Comparison of ENCODE assay signal across 20 cellular contexts in the genomic region with DNA sequence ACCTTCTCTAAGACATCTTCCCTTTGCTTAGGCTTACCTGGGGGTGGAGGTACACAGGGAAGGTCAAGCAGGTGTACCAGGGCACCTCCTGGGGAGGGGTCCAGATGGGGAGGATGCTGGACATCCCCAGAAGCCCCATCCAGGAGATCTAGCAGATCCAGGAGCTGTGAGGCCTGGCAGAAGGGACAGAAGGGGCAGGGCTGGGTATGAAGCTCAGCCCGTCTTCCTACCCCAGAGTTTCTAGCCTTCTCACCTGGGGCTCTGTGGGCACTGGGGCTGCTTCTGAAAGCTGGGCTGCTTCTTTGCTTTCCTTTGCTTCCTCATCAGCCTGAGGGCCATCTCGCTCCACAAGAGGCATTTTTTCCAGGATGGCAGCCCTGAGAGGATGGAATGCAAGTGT. TPM values are rescaled to one million over a fixed set of nuclear protein-coding genes. Genes with fewer than 3 reads are reported as not detected.
"Had no signal": no experiment of that assay in that cellular context is flagged by ENCODE, and none has a peak within 500 bp of the region (broad histone marks: within the 10 kb centered on the region; RNA-seq: fewer than 3 reads in every experiment).

No MANE protein-coding gene starts in this region.

- H3K27ac Mint-ChIP-seq: activated CD4-positive, alpha-beta T cell treated with anti-CD3 and anti-CD28 coated beads, Interleukin-2, amount 10 ng/mL, durations not matched to agents 7 days and 5 days had no signal

- H3K27me3 Mint-ChIP-seq: activated CD4-positive, alpha-beta T cell treated with anti-CD3 and anti-CD28 coated beads, Interleukin-2, amount 10 ng/mL, durations not matched to agents 7 days and 5 days; activated naive CD8-positive, alpha-beta T cell treated with anti-CD3 and anti-CD28 coated beads, Interleukin-2, amount 10 ng/mL, durations not matched to agents 7 days and 5 days had no signal

- FAIRE-seq: endometrium, frontal cortex, urothelium cell line had no signal

- H3K4me3 Mint-ChIP-seq: activated CD4-positive, alpha-beta T cell treated with anti-CD3 and anti-CD28 coated beads, Interleukin-2, amount 10 ng/mL, durations not matched to agents 7 days and 5 days; activated naive CD8-positive, alpha-beta T cell treated with anti-CD3 and anti-CD28 coated beads, Interleukin-2, amount 10 ng/mL, durations not matched to agents 7 days and 5 days had no signal

- H3K9me3 Mint-ChIP-seq: activated CD4-positive, alpha-beta T cell treated with anti-CD3 and anti-CD28 coated beads, Interleukin-2, amount 10 ng/mL, durations not matched to agents 7 days and 5 days; activated naive CD8-positive, alpha-beta T cell treated with anti-CD3 and anti-CD28 coated beads, Interleukin-2, amount 10 ng/mL, durations not matched to agents 7 days and 5 days had no signal

- H3K4me1 ChIP-seq: colonic mucosa had no signal

- H3K27me3 ChIP-seq: body of pancreas, colonic mucosa had no signal

- ATAC-seq: body of pancreas, right cardiac atrium had no signal

- H3K36me3 ChIP-seq: colonic mucosa had no signal

- DNase-seq: activated CD4-positive, alpha-beta T cell treated with anti-CD3 and anti-CD28 coated beads, Interleukin-2, amount 10 ng/mL, durations not matched to agents 7 days and 5 days; activated CD8-positive, alpha-beta memory T cell treated with anti-CD3 and anti-CD28 coated beads for 24 hours; activated CD8-positive, alpha-beta memory T cell treated with anti-CD3 and anti-CD28 coated beads, Interleukin-2, amount 50 U/mL, for 48 hours; activated gamma-delta T cell treated with Interleukin-2 at 50 U/mL for 16 hours; activated naive CD8-positive, alpha-beta T cell treated with anti-CD3 and anti-CD28 coated beads, Interleukin-2, amount 10 ng/mL, durations not matched to agents 7 days and 5 days; body of pancreas; central memory CD4-positive, alpha-beta T cell; colonic mucosa; left ventricle myocardium inferior; psoas muscle; stimulated activated CD4-positive, alpha-beta T cell treated with anti-CD3 and anti-CD28 coated beads, Interleukin-4, amount 100 ng/mL, for 1 hour; T1000; tibial artery had no signal

- H3K9me3 ChIP-seq: body of pancreas, colonic mucosa, left ventricle myocardium inferior, psoas muscle, tibial artery had no signal

- H3K27ac ChIP-seq: body of pancreas, colonic mucosa, left ventricle myocardium inferior, psoas muscle, tibial artery had no signal

- H3K4me3 ChIP-seq: body of pancreas, colonic mucosa, left ventricle myocardium inferior, psoas muscle, smooth muscle cell, tibial artery had no signal

- H3K4me2 ChIP-seq: smooth muscle cell had no signal

RNA-seq across cellular contexts. Expression of a gene that starts 17.3 kb away (rescaled TPM):
- total RNA-seq: activated CD4-positive, alpha-beta T cell treated with anti-CD3 and anti-CD28 coated beads, Interleukin-2, amount 10 ng/mL, durations not matched to agents 7 days and 5 days; activated naive CD8-positive, alpha-beta T cell treated with anti-CD3 and anti-CD28 coated beads, Interleukin-2, amount 10 ng/mL, durations not matched to agents 7 days and 5 days; mononuclear cell; osteocyte had no signal
- polyA plus RNA-seq: smooth muscle cell had no signal
